ENCODE assay signal across 9 cellular contexts in genomic region chr14:35123388-35123703, GRCh38. TPM values are rescaled to one million over a fixed set of nuclear protein-coding genes. Genes with fewer than 3 reads are reported as not detected.
DNase-seq lines count a peak whose midpoint lies in the region; ATAC-seq, FAIRE-seq and TF ChIP-seq lines count a peak whose summit lies in the region.
"Had no signal": no experiment of that assay in that cellular context is flagged by ENCODE, and none has a peak within 500 bp of the region (broad histone marks: within the 10 kb centered on the region; RNA-seq: fewer than 3 reads in every experiment).

No MANE protein-coding gene starts in this region.

- no peaks in the 10 kb centered on the region for H3K9me3 ChIP-seq in DND-41 (ENCODE audit: insufficient read depth, low read length, severe bottlenecking)
- H3K9me3 ChIP-seq in OCI-LY7 (ENCODE audit: low read length) = no peaks in the 10 kb centered on the region
- H3K9me3 ChIP-seq in endothelial cell of umbilical vein (replicated peaks; ENCODE audit: control insufficient read depth, insufficient read depth, low read length) = no peaks in the 10 kb centered on the region
- H3K9me3 ChIP-seq in ovary = no peaks in the 10 kb centered on the region

- TF ChIP-seq CTCF in DND-41 (IDR thresholded peaks at IDR 0.05; ENCODE audit: borderline replicate concordance, extremely low read depth, low read length, poor library complexity, severe bottlenecking) (no peak), OCI-LY7 (conservative IDR thresholded peaks at IDR 0.05; ENCODE audit: low read length) (no peak), endothelial cell of umbilical vein (IDR thresholded peaks at IDR 0.05; ENCODE audit: extremely low read depth in 1 of 2, insufficient read depth in 1 of 2, low read depth in 1 of 2, low read length in 2 of 2) (no peak), ovary (IDR thresholded peaks at IDR 0.05) (no peak)

- no peaks in the 10 kb centered on the region for H3K27me3 ChIP-seq in DND-41 (ENCODE audit: insufficient read depth, low read length, poor library complexity)
- no peaks in the 10 kb centered on the region for H3K27me3 ChIP-seq in endothelial cell of umbilical vein (ENCODE audit: control insufficient read depth in 2 of 2, insufficient read depth in 2 of 2, low read length in 2 of 2)
- no peaks in the 10 kb centered on the region for H3K27me3 ChIP-seq in ovary

- ATAC-seq in DND-41 (ENCODE audit: insufficient read depth, low read depth) (no peak), GM21825 (IDR thresholded peaks at IDR 0.05; ENCODE audit: unreplicated experiment) (no peak)

- peak overlapping the region; percentile 98 for H3K27ac ChIP-seq in DND-41 (ENCODE audit: low read length)
- peak overlapping the region; percentile 81 for H3K27ac ChIP-seq in OCI-LY7 (ENCODE audit: low read depth, low read length, poor library complexity, severe bottlenecking)
- H3K27ac ChIP-seq in endothelial cell of umbilical vein (ENCODE audit: insufficient read depth, low read depth, low read length) = peak overlapping the region; percentile 91
- no peak overlapping the region for H3K27ac ChIP-seq in ovary

- CTCF ChIA-PET in OCI-LY7 (lab: Charles Lee; ENCODE audit: unreplicated experiment) (interaction anchor here (1.1 kb wide), 1 partner anchor 12 kb away, joined by 3 read pairs; no protein-coding TSS in a partner anchor), endothelial cell of umbilical vein (lab: Charles Lee) (interaction anchor here (0.9 to 1.5 kb wide), 3 partner anchors 23 to 282 kb away, joined by 3 to 4 read pairs (median 3); no protein-coding TSS in a partner anchor)

- peaks cover 66% of the 10 kb centered on the region for H3K79me2 ChIP-seq in DND-41 (ENCODE audit: insufficient read depth, low read length)
- peaks cover 70% of the 10 kb centered on the region for H3K79me2 ChIP-seq in OCI-LY7 (ENCODE audit: insufficient read depth, low read depth, low read length)
- peaks cover 19% of the 10 kb centered on the region for H3K79me2 ChIP-seq in endothelial cell of umbilical vein (ENCODE audit: control insufficient read depth, insufficient read depth, low read length)

- H3K4me3 ChIP-seq in DND-41 (ENCODE audit: low read depth in 1 of 2, low read length in 2 of 2) (peak overlapping the region; percentile 62 to 84; a peak in 3 of 4 replicates), OCI-LY7 (ENCODE audit: low read depth, low read length, poor library complexity, severe bottlenecking) (peak overlapping the region; percentile 85), endothelial cell of umbilical vein (replicated peaks in 1 of 3; ENCODE audit: insufficient read depth in 1 of 3, low read depth in 1 of 3, low read length in 3 of 3) (peak overlapping the region; percentile 81 to 96 (median 88)), ovary (peak overlapping the region; percentile 76)

- H3K4me2 ChIP-seq in DND-41 (ENCODE audit: insufficient read depth, low read length) (peak overlapping the region; percentile 72), OCI-LY7 (ENCODE audit: low read length) (peak overlapping the region; percentile 89), endothelial cell of umbilical vein (ENCODE audit: insufficient read depth, low read length) (peak overlapping the region; percentile 84)

- intact Hi-C loops in OCI-LY7 (cut with micrococcal nuclease; ENCODE audit: unreplicated experiment) (loop anchor here (5.0 kb wide), 3 partner anchors 284 to 684 kb away; partner anchors contain the start of genes CFL2 and RALGAPA1), endothelial cell of umbilical vein (cut with micrococcal nuclease) (loop anchor here (2.0 to 5.0 kb wide), 3 partner anchors 169 to 496 kb away; partner anchors contain the start of genes BAZ1A and PSMA6), ovary (cut with DNase I) (no loop called here)

- no peaks in the 10 kb centered on the region for H3K9me2 ChIP-seq in OCI-LY7 (ENCODE audit: insufficient read depth, low read length)

- peak overlapping the region; percentile 83 for H3K9ac ChIP-seq in DND-41 (ENCODE audit: low read depth, low read length)
- H3K9ac ChIP-seq in endothelial cell of umbilical vein (replicated peaks; ENCODE audit: extremely low read depth, insufficient read depth, low read length) = peak overlapping the region; percentile 92

- peaks cover 75% of the 10 kb centered on the region for H3K4me1 ChIP-seq in DND-41 (ENCODE audit: insufficient read depth, low read length)
- H3K4me1 ChIP-seq in OCI-LY7 (ENCODE audit: insufficient read depth, low read length, poor library complexity, severe bottlenecking) = peaks cover 44% of the 10 kb centered on the region
- H3K4me1 ChIP-seq in endothelial cell of umbilical vein (ENCODE audit: control insufficient read depth, extremely low read depth, insufficient read depth, low read length) = peaks cover 15% of the 10 kb centered on the region
- H3K4me1 ChIP-seq in ovary (ENCODE audit: insufficient read depth) = no peaks in the 10 kb centered on the region

- H2AFZ ChIP-seq in DND-41 (ENCODE audit: low read depth, low read length) (peak overlapping the region; percentile 88), OCI-LY7 (ENCODE audit: low read length) (peak overlapping the region; percentile 78; the same call in 1 of the 2 replicates), endothelial cell of umbilical vein (ENCODE audit: low read depth, low read length) (peak overlapping the region; percentile 75)

- H4K20me1 ChIP-seq in DND-41 (ENCODE audit: insufficient read depth, low read length) (no peaks in the 10 kb centered on the region), OCI-LY7 (ENCODE audit: insufficient read depth, low read length) (no peaks in the 10 kb centered on the region), endothelial cell of umbilical vein (replicated peaks; ENCODE audit: control insufficient read depth, extremely low read depth, insufficient read depth, low read length) (no peaks in the 10 kb centered on the region)

- H3K36me3 ChIP-seq in DND-41 (ENCODE audit: insufficient read depth, low read length) (peaks cover 20% of the 10 kb centered on the region; the same call in 1 of the 2 replicates), OCI-LY7 (ENCODE audit: insufficient read depth, low read length) (peaks cover 23% of the 10 kb centered on the region), endothelial cell of umbilical vein (ENCODE audit: control insufficient read depth in 2 of 2, extremely low read depth in 1 of 2, insufficient read depth in 2 of 2, low read length in 2 of 2) (no peaks in the 10 kb centered on the region), ovary (no peaks in the 10 kb centered on the region)

- H3K9me1 ChIP-seq in endothelial cell of umbilical vein (replicated peaks; ENCODE audit: control insufficient read depth, extremely low read depth, insufficient read depth, low read length) = no peaks in the 10 kb centered on the region

- FAIRE-seq in endothelial cell of umbilical vein (lab: Jason Lieb, UNC) = no peak

- dilution Hi-C loops in endothelial cell of umbilical vein (cut with MboI; ENCODE audit: extremely low pct_ligation_motif_present, low sequenced_read_pairs) = no loop called here

- no peak for DNase-seq in DND-41
- no peak for DNase-seq in OCI-LY7 (ENCODE audit: low spot score)
- no peak for DNase-seq in endothelial cell of umbilical vein (ENCODE audit: low read depth, low spot score)
- DNase-seq in ovary = no peak
- DNase-seq in hippocampal formation (lab: John Stamatoyannopoulos, UW) = no peak
- DNase-seq in NCI-H2196 (lab: John Stamatoyannopoulos, UW; ENCODE audit: unreplicated experiment) = no peak
- no peak for DNase-seq in T1000 (lab: John Stamatoyannopoulos, UW)
- DNase-seq: posterior cingulate gyrus had no signal

- no TSS peak for BruUV-seq in OCI-LY7 (replicated peaks; lab: Mats Ljungman, UMichigan)
- no TSS peak for BruUV-seq in endothelial cell of umbilical vein (replicated peaks; lab: Mats Ljungman, UMichigan)

- TF ChIP-seq EP300 in ovary (IDR thresholded peaks at IDR 0.05) = no peak

- WGBS in ovary, 3 donors = 52 to 54% (median 53%) methylated on average over 3 of the region's 3 CpGs

- TF ChIP-seq POLR2A in endothelial cell of umbilical vein (IDR thresholded peaks at IDR 0.05; ENCODE audit: low read depth, low read length) (no peak), ovary (IDR thresholded peaks at IDR 0.05) (no peak)

- POLR2A ChIA-PET in OCI-LY7 (lab: Charles Lee) = interaction anchor here (0.6 to 4.1 kb wide), 13 partner anchors 9 to 297 kb away, joined by 3 to 19 read pairs (median 3); partner anchors contain the start of genes FAM177A1, PSMA6 and SRP54
- POLR2A ChIA-PET in endothelial cell of umbilical vein (lab: Charles Lee) = interaction anchor here (1.3 kb wide), 1 partner anchor 77 kb away, joined by 4 read pairs; the partner anchor contains the start of gene FAM177A1

TF ChIP-seq in endothelial cell of umbilical vein, 7 proteins besides CTCF, POLR2A, EP300 and RAD21 (continues in another document):
- no peak for TF ChIP-seq POLR2AphosphoS5 (IDR thresholded peaks at IDR 0.05; ENCODE audit: insufficient read depth, low read depth, low read length)
- TF ChIP-seq EZH2 (IDR thresholded peaks at IDR 0.05; ENCODE audit: borderline replicate concordance, low read depth, low read length, severe bottlenecking) = no peak

RNA-seq across cellular contexts. Expression of gene PRORP, which starts 1.0 kb away (rescaled TPM):
- total RNA-seq in OCI-LY7 (2014; rRNA removed; shearing (Covaris generic)) = 38.7 and 52.2 TPM in 2 replicates
- total RNA-seq in OCI-LY7 (2022) (45.2 and 53.6 TPM in 2 replicates), endothelial cell of umbilical vein (36.3 and 36.9 TPM in 2 replicates), ovary (10 to 100 TPM in 6 of 7 donors, 1 to 10 TPM in 1; 6.7 to 30.6 (median 11.9) TPM)
- polyA plus RNA-seq in endothelial cell of umbilical vein (24.5 and 28.8 TPM in 2 replicates), ovary (10 to 100 TPM in 1 of 2 donors, 1 to 10 TPM in 1; 9.3 to 36.4 TPM)
- 30.6 and 35.7 TPM in 2 replicates for polyA plus RNA-seq in endothelial cell of umbilical vein (2011; cell fraction: cytosol; rRNA removed)
- polyA plus RNA-seq in endothelial cell of umbilical vein (2011; cell fraction: nucleus; rRNA removed) = 59.8 and 70.9 TPM in 2 replicates
- 30.3 and 33.7 TPM in 2 replicates for polyA plus RNA-seq in endothelial cell of umbilical vein (2012)
- 55.0 and 60.6 TPM in 2 replicates for polyA minus RNA-seq in endothelial cell of umbilical vein
- 12.5 TPM for polyA minus RNA-seq in endothelial cell of umbilical vein (2011; cell fraction: cytosol; rRNA and poly(A)+ RNA removed)
- 39.7 and 57.0 TPM in 2 replicates for polyA minus RNA-seq in endothelial cell of umbilical vein (2011; cell fraction: nucleus; rRNA and poly(A)+ RNA removed)

RNA-seq across cellular contexts. Expression of gene PPP2R3C, which starts 1.6 kb away (rescaled TPM):
- total RNA-seq in OCI-LY7 (2014; rRNA removed; shearing (Covaris generic)) = 50.8 and 59.4 TPM in 2 replicates
- 42.2 and 47.4 TPM in 2 replicates for total RNA-seq in OCI-LY7 (2022)
- total RNA-seq in endothelial cell of umbilical vein = 40.6 and 46.0 TPM in 2 replicates
- polyA plus RNA-seq in endothelial cell of umbilical vein = 7.6 and 10.2 TPM in 2 replicates
- polyA plus RNA-seq in endothelial cell of umbilical vein (2011; cell fraction: cytosol; rRNA removed) = 20.8 TPM in 2 replicates
- polyA plus RNA-seq in endothelial cell of umbilical vein (2011; cell fraction: nucleus; rRNA removed) = 24.2 and 25.6 TPM in 2 replicates
- polyA plus RNA-seq in endothelial cell of umbilical vein (2012) = 32.5 and 55.9 TPM in 2 replicates
- polyA minus RNA-seq in endothelial cell of umbilical vein = 9.9 and 10.6 TPM in 2 replicates
- polyA minus RNA-seq in endothelial cell of umbilical vein (2011; cell fraction: cytosol; rRNA and poly(A)+ RNA removed) = 7.9 TPM
- 18.2 and 19.5 TPM in 2 replicates for polyA minus RNA-seq in endothelial cell of umbilical vein (2011; cell fraction: nucleus; rRNA and poly(A)+ RNA removed)
- total RNA-seq in ovary = 10 to 100 TPM; 16.8 to 39.7 (median 28.6) TPM
- polyA plus RNA-seq in ovary = 10 to 100 TPM; 20.3 to 26.8 TPM

Comparison
In these comparisons a context has a peak if more than half of its experiments do, and no peak if none do; other contexts are left out.
1. H3K27ac ChIP-seq: peak in DND-41 (single experiment), OCI-LY7 (single experiment) and endothelial cell of umbilical vein (single experiment); none in ovary (0 of 2).
2. intact Hi-C loops: an anchor here in OCI-LY7 (5.0 kb wide) and endothelial cell of umbilical vein (2.0 to 5.0 kb wide); none called in ovary.
3. Peak in every context shown above with its lines, with median percentiles within 50 percentile points of each other: H2AFZ ChIP-seq, H3K4me2 ChIP-seq and H3K4me3 ChIP-seq.